7 cellular contexts compared by ENCODE assay signal in genomic region chr16:30922420-30922959, GRCh38. TPM values are rescaled to one million over a fixed set of nuclear protein-coding genes. Genes with fewer than 3 reads are reported as not detected.
DNase-seq lines count a peak whose midpoint lies in the region; ATAC-seq and TF ChIP-seq lines count a peak whose summit lies in the region.

No MANE protein-coding gene starts in this region.

- no peak for TF ChIP-seq POLR2A in sigmoid colon (IDR thresholded peaks at IDR 0.05)

- H3K27ac ChIP-seq in brain microvascular endothelial cell: peak overlapping the region; percentile 97
- H3K27ac ChIP-seq in sigmoid colon: peak overlapping the region; percentile 87 to 95 (median 92)

- no peak for TF ChIP-seq EP300 in sigmoid colon (IDR thresholded peaks at IDR 0.05)

- WGBS in sigmoid colon, 2 donors: 0% methylated on average over 42 of the region's 42 CpGs

- peak; percentile 98 for DNase-seq in NCI-H2107 treated with DMSO at 0.1 percent for 48 hours (lab: John Stamatoyannopoulos, UW; ENCODE audit: unreplicated experiment)
- DNase-seq in UCSD-AML1 (lab: John Stamatoyannopoulos, UW; ENCODE audit: unreplicated experiment): peak; percentile 99
- DNase-seq in brain microvascular endothelial cell: peak; percentile 100
- DNase-seq in iPS DF 4.7 (ENCODE audit: extremely low read depth, low spot score): peak; percentile 97
- peak; percentile 100 for DNase-seq in sigmoid colon

- peak overlapping the region; percentile 95 for H3K4me3 ChIP-seq in brain microvascular endothelial cell (ENCODE audit: low read depth, low read length)
- peak overlapping the region; percentile 69 to 90 (median 80) for H3K4me3 ChIP-seq in sigmoid colon

- intact Hi-C loops in sigmoid colon (cut with DNase I): loop anchor here (2.0 to 10.0 kb wide), 3 partner anchors 28 to 268 kb away; partner anchors contain the start of genes BCL7C, FBRS, PRR14 and SRCAP

- ATAC-seq in GM18519 (IDR thresholded peaks at IDR 0.05; ENCODE audit: low FRiP score, unreplicated experiment) (peak; percentile 50), HG03066 (IDR thresholded peaks at IDR 0.05; ENCODE audit: low read depth, unreplicated experiment) (peak; percentile 70)

- H3K36me3 ChIP-seq in brain microvascular endothelial cell (replicated peaks) (peaks cover 2% of the 10 kb centered on the region), sigmoid colon (no peaks in the 10 kb centered on the region)

- H3K27me3 ChIP-seq in brain microvascular endothelial cell (replicated peaks): no peaks in the 10 kb centered on the region
- H3K27me3 ChIP-seq in sigmoid colon: no peaks in the 10 kb centered on the region

- TF ChIP-seq CTCF in brain microvascular endothelial cell (IDR thresholded peaks at IDR 0.05; ENCODE audit: low read depth, low read length, missing control alignments) (no peak), sigmoid colon (IDR thresholded peaks at IDR 0.05) (no peak)

- peaks cover 0 to 35% (median 31%) of the 10 kb centered on the region in 4 donors for H3K4me1 ChIP-seq in sigmoid colon

- no peaks in the 10 kb centered on the region for H3K9me3 ChIP-seq in sigmoid colon

- in situ Hi-C loops in brain microvascular endothelial cell (cut with HindIII; ENCODE audit: low pct_ligation_motif_present, low sequenced_read_pairs): no loop called here

RNA-seq across cellular contexts. Expression of gene FBXL19, which starts 0.9 kb away (rescaled TPM):
- total RNA-seq in sigmoid colon: 10 to 100 TPM in 3 of 4 donors, 1 to 10 TPM in 1; 7.9 to 18.3 (median 13.0) TPM
- 10 to 100 TPM in 1 of 3 donors, 1 to 10 TPM in 2; 3.0 to 32.7 (median 8.3) TPM for polyA plus RNA-seq in sigmoid colon

RNA-seq across cellular contexts. Expression of gene CTF1, which starts 26.1 kb away (rescaled TPM):
- 1 to 10 TPM; 2.3 to 6.9 (median 4.9) TPM for total RNA-seq in sigmoid colon
- 1 to 10 TPM in 2 of 3 donors, under 1 TPM in 1; 0.46 to 3.6 (median 1.5) TPM for polyA plus RNA-seq in sigmoid colon

RNA-seq across cellular contexts. Expression of gene ORAI3, which starts 26.4 kb away (rescaled TPM):
- total RNA-seq in sigmoid colon: 10 to 100 TPM; 33.3 to 43.3 (median 40.5) TPM
- 10 to 100 TPM in 2 of 3 donors, 1 to 10 TPM in 1; 8.6 to 16.1 (median 15.6) TPM for polyA plus RNA-seq in sigmoid colon

RNA-seq across cellular contexts. Expression of gene BCL7C, which starts 28.6 kb away (rescaled TPM):
- 10 to 100 TPM; 45.7 to 63.1 (median 55.2) TPM for total RNA-seq in sigmoid colon
- 10 to 100 TPM; 27.9 to 42.0 (median 30.7) TPM for polyA plus RNA-seq in sigmoid colon

RNA-seq across cellular contexts. Expression of gene SETD1A, which starts 35.1 kb away (rescaled TPM):
- total RNA-seq in sigmoid colon: 10 to 100 TPM in 1 of 4 donors, 1 to 10 TPM in 3; 5.0 to 16.0 (median 7.1) TPM
- 10 to 100 TPM in 1 of 3 donors, 1 to 10 TPM in 2; 2.4 to 13.1 (median 3.2) TPM for polyA plus RNA-seq in sigmoid colon

Comparison
In these comparisons a context has a peak if more than half of its experiments do, and no peak if none do; other contexts are left out.
1. Peak in every context shown above with its lines: DNase-seq, ATAC-seq, H3K4me3 ChIP-seq and H3K27ac ChIP-seq.